Comparison of ENCODE assay signal across 8 cellular contexts in genomic region chr20:5569021-5569420, GRCh38.
A peak's percentile ranks its signal among the peaks of the same experiment; 100 is the strongest.
DNase-seq lines count a peak whose midpoint lies in the region.

No MANE protein-coding gene starts in this region.

- DNase-seq in NK-92 treated with Interleukin-12 subunit alpha and Interleukin-12 subunit beta, amount 100 ng/mL, for 24 hours (lab: John Stamatoyannopoulos, UW): peak; percentile 4
- no peak for DNase-seq in NK-92 (lab: John Stamatoyannopoulos, UW; ENCODE audit: unreplicated experiment)
- peak; percentile 39 for DNase-seq in KG1 (lab: John Stamatoyannopoulos, UW)
- DNase-seq in SHP77 (lab: John Stamatoyannopoulos, UW): peak; percentile 58 to 82
- DNase-seq in amniotic epithelial cell (ENCODE audit: low read depth): peak; percentile 45
- DNase-seq in hippocampal formation (lab: John Stamatoyannopoulos, UW): peak; percentile 3 to 16
- peak; percentile 32 to 51 for DNase-seq in stimulated activated CD4-positive, alpha-beta T cell treated with anti-CD3 and anti-CD28 coated beads, Interleukin-2, amount 100 ng/mL, for 24 hours
- DNase-seq in GM19240 (ENCODE audit: insufficient read length, low spot score): no peak

Comparison
In these comparisons a context has a peak if more than half of its experiments do, and no peak if none do; other contexts are left out.
1. DNase-seq: peak in NK-92 treated with Interleukin-12 subunit alpha and Interleukin-12 subunit beta, amount 100 ng/mL, for 24 hours (single experiment), KG1 (single experiment), SHP77 (2 of 2), amniotic epithelial cell (single experiment), hippocampal formation (2 of 2) and stimulated activated CD4-positive, alpha-beta T cell treated with anti-CD3 and anti-CD28 coated beads, Interleukin-2, amount 100 ng/mL, for 24 hours (2 of 2); none in NK-92 (single experiment) and GM19240 (single experiment).